ENCODE assay signal across 31 cellular contexts in the genomic region with DNA sequence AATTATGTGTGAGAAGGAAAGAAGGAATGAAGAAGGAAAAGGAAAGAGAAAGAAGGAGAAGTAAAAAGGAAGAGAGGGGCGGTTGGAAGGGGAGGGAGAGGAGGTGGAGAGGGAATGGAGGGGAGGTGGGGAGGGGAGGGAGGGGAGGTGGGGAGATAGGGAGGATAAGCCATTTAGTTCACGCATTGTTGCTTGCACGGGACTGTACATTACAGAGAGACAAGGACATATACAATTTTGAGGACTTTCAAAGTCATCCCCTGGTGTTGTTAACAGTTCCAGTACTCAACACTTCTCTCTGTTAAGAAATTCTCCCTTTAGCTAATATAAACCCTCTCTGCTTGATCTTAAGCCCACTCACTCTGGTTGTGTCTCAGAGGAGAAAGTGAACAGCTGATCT.
"Had no signal": no experiment of that assay in that cellular context is flagged by ENCODE, and none has a peak within 500 bp of the region (broad histone marks: within the 10 kb centered on the region; RNA-seq: fewer than 3 reads in every experiment).

No MANE protein-coding gene starts in this region.

- H3K4me3 ChIP-seq: body of pancreas, breast epithelium had no signal

- H3K36me3 ChIP-seq: brain microvascular endothelial cell, breast epithelium had no signal

- DNase-seq: activated B cell treated with CpG ODN at 0.5 μM for 24 hours; activated CD4-positive, alpha-beta memory T cell treated with anti-CD3 and anti-CD28 coated beads, Interleukin-2, amount 10 ng/mL, durations not matched to agents 7 days and 5 days; activated CD4-positive, alpha-beta T cell treated with anti-CD3 and anti-CD28 coated beads for 36 hours; activated CD4-positive, alpha-beta T cell treated with anti-CD3 and anti-CD28 coated beads for 48 hours; activated CD4-positive, alpha-beta T cell treated with anti-CD3 and anti-CD28 coated beads, Interleukin-2, amount 10 ng/mL, durations not matched to agents 7 days and 5 days; activated CD4-positive, alpha-beta T cell treated with anti-CD3 and anti-CD28 coated beads, Interleukin-2, amount 50 U/mL, for 48 hours; activated CD4-positive, CD25-positive, alpha-beta regulatory T cell treated with anti-CD3 and anti-CD28 coated beads, Interleukin-2, amount 50 U/mL, for 72 hours; activated CD8-positive, alpha-beta memory T cell treated with anti-CD3 and anti-CD28 coated beads for 24 hours; activated CD8-positive, alpha-beta memory T cell treated with anti-CD3 and anti-CD28 coated beads, Interleukin-2, amount 10 ng/mL, durations not matched to agents 7 days and 5 days; activated CD8-positive, alpha-beta memory T cell treated with anti-CD3 and anti-CD28 coated beads, Interleukin-2, amount 50 U/mL, for 48 hours; activated CD8-positive, alpha-beta T cell treated with anti-CD3 and anti-CD28 coated beads, Interleukin-2, amount 10 ng/mL, durations not matched to agents 7 days and 5 days; activated effector memory CD4-positive, alpha-beta T cell treated with Interleukin-2 at 50 U/mL for 16 hours; activated gamma-delta T cell; activated naive CD4-positive, alpha-beta T cell treated with anti-CD3 and anti-CD28 coated beads, Interleukin-2, amount 10 ng/mL, durations not matched to agents 7 days and 5 days; activated naive CD4-positive, alpha-beta T cell treated with Interleukin-2 at 50 U/mL for 16 hours; activated naive CD8-positive, alpha-beta T cell treated with anti-CD3 and anti-CD28 coated beads, Interleukin-2, amount 10 ng/mL, durations not matched to agents 7 days and 5 days; activated naive CD8-positive, alpha-beta T cell treated with anti-CD3 and anti-CD28 coated beads, Interleukin-2, amount 50 U/mL, for 24 hours; activated T-cell treated with anti-CD3 and anti-CD28 coated beads, Interleukin-2, amount 50 U/mL, for 24 hours; activated T-cell treated with anti-CD3 and anti-CD28 coated beads, Interleukin-2, amount 50 U/mL, for 48 hours; amygdala; aorta; body of pancreas; brain microvascular endothelial cell; central memory CD4-positive, alpha-beta T cell; T-helper 1 cell; T-helper 2 cell; T-helper 9 cell had no signal

- H3K4me1 ChIP-seq: body of pancreas, breast epithelium had no signal

- H3K27me3 ChIP-seq: body of pancreas, brain microvascular endothelial cell, breast epithelium had no signal

- FAIRE-seq: astrocyte, TTC549 had no signal

- H3K9me3 ChIP-seq: body of pancreas, breast epithelium had no signal

- H3K27ac ChIP-seq: body of pancreas, brain microvascular endothelial cell, breast epithelium, VCaP had no signal

- ATAC-seq: activated CD4-positive, alpha-beta T cell treated with anti-CD3 and anti-CD28 coated beads for 36 hours; activated CD8-positive, alpha-beta memory T cell treated with anti-CD3 and anti-CD28 coated beads, Interleukin-2, amount 10 ng/mL, durations not matched to agents 7 days and 5 days; activated CD8-positive, alpha-beta T cell treated with anti-CD3 and anti-CD28 coated beads, Interleukin-2, amount 10 ng/mL, durations not matched to agents 7 days and 5 days; activated naive CD8-positive, alpha-beta T cell treated with anti-CD3 and anti-CD28 coated beads, Interleukin-2, amount 50 U/mL, for 24 hours; body of pancreas had no signal
